In genomic region chr3:15512173-15512572, GRCh38 we compare ENCODE assay signal across 12 cellular contexts. TPM values are rescaled to one million over a fixed set of nuclear protein-coding genes. Genes with fewer than 3 reads are reported as not detected.
DNase-seq lines count a peak whose midpoint lies in the region; ATAC-seq, FAIRE-seq and TF ChIP-seq lines count a peak whose summit lies in the region.
"Had no signal": no experiment of that assay in that cellular context is flagged by ENCODE, and none has a peak within 500 bp of the region (broad histone marks: within the 10 kb centered on the region; RNA-seq: fewer than 3 reads in every experiment).

No MANE protein-coding gene starts in this region.

- peaks cover 50 to 70% of the 10 kb centered on the region in 2 experiments for H3K27me3 ChIP-seq in K562 (ENCODE audit: control insufficient read depth in 2 of 2, insufficient read depth in 2 of 2, low read length in 2 of 2)
- no peaks in the 10 kb centered on the region for H3K27me3 ChIP-seq in lung (ENCODE audit: control insufficient read depth, insufficient read depth)
- H3K27me3 ChIP-seq: BLaER1 had no signal

- no peak overlapping the region for H3K27ac ChIP-seq in K562 (ENCODE audit: extremely low read depth, low read depth, low read length)
- H3K27ac ChIP-seq in lung (ENCODE audit: low read depth in 1 of 2, low read length in 1 of 2), result no peak overlapping the region
- H3K27ac ChIP-seq: BLaER1 had no signal

- no peak overlapping the region for H2AFZ ChIP-seq in K562 (ENCODE audit: low read depth, low read length)

- no peaks in the 10 kb centered on the region for H3K9me1 ChIP-seq in K562 (ENCODE audit: control insufficient read depth, insufficient read depth, low read length)

- intact Hi-C loops in K562 (cut with micrococcal nuclease), result no loop called here

- CTCF ChIA-PET in K562 (lab: Yijun Ruan, JAX; ENCODE audit: low intra/inter-chr PET ratio), result no interaction called here

- no peaks in the 10 kb centered on the region for H3K79me2 ChIP-seq in K562 (ENCODE audit: control insufficient read depth, insufficient read depth, low read length)

- H3K36me3 ChIP-seq in K562 (ENCODE audit: control insufficient read depth, insufficient read depth, low read length), result no peaks in the 10 kb centered on the region
- H3K36me3 ChIP-seq in lung (ENCODE audit: control insufficient read depth in 2 of 2, insufficient read depth in 2 of 2, low read length in 2 of 2), result no peaks in the 10 kb centered on the region
- H3K36me3 ChIP-seq: BLaER1 had no signal

- H3K36me3 Mint-ChIP-seq in stimulated activated memory B cell treated with anti-CD40 and anti-IgM and Interleukin-4, amounts not matched to agents 10 μg/mL and 1 μg/mL and 100 μg/mL, for 72 hours, result no peaks in the 10 kb centered on the region
- H3K36me3 Mint-ChIP-seq: memory B cell had no signal

- H3K4me1 ChIP-seq in K562 (replicated peaks in 1 of 2; ENCODE audit: control insufficient read depth in 2 of 2, insufficient read depth in 2 of 2, low read length in 2 of 2), result no peaks in the 10 kb centered on the region
- H3K4me1 ChIP-seq in lung (ENCODE audit: control insufficient read depth in 2 of 2, insufficient read depth in 2 of 2, low read length in 2 of 2), result peaks cover 0 to 2% of the 10 kb centered on the region in 2 donors

- no peaks in the 10 kb centered on the region for H4K20me1 ChIP-seq in K562 (replicated peaks; ENCODE audit: control insufficient read depth, insufficient read depth, low read length)
- H4K20me1 ChIP-seq: BLaER1 had no signal

- no peak for TF ChIP-seq EP300 in K562 (IDR thresholded peaks at IDR 0.05; ENCODE audit: low read length)

- in situ Hi-C loops in K562 (cut with MboI), result no loop called here

- WGBS in K562 (ENCODE audit: insufficient coverage, low coverage, missing lambda C conversion rate), result 1% methylated on average over 10 of the region's 10 CpGs
- WGBS in lung, 2 donors, result 20 to 23% methylated on average over 10 of the region's 10 CpGs

- TF ChIP-seq CTCF in K562 (IDR thresholded peaks at IDR 0.05 in 2 of 3, conservative IDR thresholded peaks at IDR 0.05 in 1 of 3; ENCODE audit: insufficient read depth in 2 of 3, low read depth in 1 of 3, low read length in 3 of 3) (no peak), lung (IDR thresholded peaks at IDR 0.05; ENCODE audit: control extremely low read depth, extremely low read depth) (no peak)

- no peak for TF ChIP-seq POLR2A in K562 (conservative IDR thresholded peaks at IDR 0.05)

- H3K27me3 Mint-ChIP-seq in stimulated activated memory B cell treated with anti-CD40 and anti-IgM and Interleukin-4, amounts not matched to agents 10 μg/mL and 1 μg/mL and 100 μg/mL, for 72 hours, result peaks cover 11% of the 10 kb centered on the region

- no peak for TF ChIP-seq RAD21 in K562 (CRISPR knock-in tag; conservative IDR thresholded peaks at IDR 0.05 in 1 of 2, IDR thresholded peaks at IDR 0.05 in 1 of 2)

- ATAC-seq in K562, result peak; percentile 50
- peak; percentile 72 for ATAC-seq in lung (ENCODE audit: insufficient read depth, low FRiP score)
- no peak for ATAC-seq in stimulated activated memory B cell treated with anti-CD40 and anti-IgM and Interleukin-4, amounts not matched to agents 10 μg/mL and 1 μg/mL and 100 μg/mL, for 72 hours
- ATAC-seq in GM19351 (IDR thresholded peaks at IDR 0.05; ENCODE audit: unreplicated experiment), result no peak
- no peak for ATAC-seq in HG02885 (IDR thresholded peaks at IDR 0.05; ENCODE audit: poor library complexity, unreplicated experiment)
- no peak for ATAC-seq in GM18873 (IDR thresholded peaks at IDR 0.05; ENCODE audit: low FRiP score, unreplicated experiment)

- DNase-seq in AG20443 (ENCODE audit: low spot score) (peak; percentile 65), NCI-H146 treated with DMSO at 0.1 percent for 48 hours (lab: John Stamatoyannopoulos, UW; ENCODE audit: unreplicated experiment) (peak; percentile 81), K562 (ENCODE audit: extremely low read depth in 1 of 4, low spot score in 3 of 4) (no peak), lung (ENCODE audit: low spot score) (peak; percentile 74)
- DNase-seq: stimulated activated CD4-positive, alpha-beta T cell treated with anti-CD3 and anti-CD28 coated beads, Interleukin-1b, Interleukin-23, amount 100 ng/mL, for 48 hours had no signal

- POLR2A ChIA-PET in K562 (lab: Yijun Ruan, JAX), result interaction anchor here (1.1 kb wide), 1 partner anchor 12 kb away, joined by 3 read pairs; no protein-coding TSS in a partner anchor

- H3K4me3 ChIP-seq in K562 (no peak overlapping the region), lung (no peak overlapping the region)
- H3K4me3 ChIP-seq: BLaER1 had no signal

- H3K27ac Mint-ChIP-seq in stimulated activated memory B cell treated with anti-CD40 and anti-IgM and Interleukin-4, amounts not matched to agents 10 μg/mL and 1 μg/mL and 100 μg/mL, for 72 hours, result no peak overlapping the region
- H3K27ac Mint-ChIP-seq: memory B cell had no signal

- H3K9ac ChIP-seq in K562 (ENCODE audit: insufficient read depth in 1 of 2, low read depth in 2 of 2, low read length in 2 of 2), result no peak overlapping the region
- H3K9ac ChIP-seq: BLaER1 had no signal

- no peak for FAIRE-seq in K562 (lab: Jason Lieb, UNC)
- FAIRE-seq: GM18507 had no signal

- H3K4me2 ChIP-seq in K562 (ENCODE audit: insufficient read depth, low read length), result no peak overlapping the region
- H3K4me2 ChIP-seq: BLaER1 had no signal

- H3K9me3 Mint-ChIP-seq in stimulated activated memory B cell treated with anti-CD40 and anti-IgM and Interleukin-4, amounts not matched to agents 10 μg/mL and 1 μg/mL and 100 μg/mL, for 72 hours, result no peaks in the 10 kb centered on the region
- H3K9me3 Mint-ChIP-seq: memory B cell had no signal

- BruUV-seq in K562 (replicated peaks; lab: Mats Ljungman, UMichigan), result no TSS peak

- H3K9me3 ChIP-seq in K562 (replicated peaks; ENCODE audit: control insufficient read depth, insufficient read depth, low read depth, low read length) (0 out of 2 replicates have a peak, but pooled peaks cover 1% of the 10 kb centered on the region), lung (ENCODE audit: control insufficient read depth in 2 of 2, insufficient read depth in 1 of 2, low read length in 1 of 2) (no peaks in the 10 kb centered on the region)
- H3K9me3 ChIP-seq: BLaER1 had no signal

- H3K4me1 Mint-ChIP-seq in stimulated activated memory B cell treated with anti-CD40 and anti-IgM and Interleukin-4, amounts not matched to agents 10 μg/mL and 1 μg/mL and 100 μg/mL, for 72 hours, result peaks cover 4% of the 10 kb centered on the region
- H3K4me1 Mint-ChIP-seq: memory B cell had no signal

- H3K4me3 Mint-ChIP-seq in stimulated activated memory B cell treated with anti-CD40 and anti-IgM and Interleukin-4, amounts not matched to agents 10 μg/mL and 1 μg/mL and 100 μg/mL, for 72 hours, result no peak overlapping the region
- H3K4me3 Mint-ChIP-seq: memory B cell had no signal

TF ChIP-seq in K562, 482 proteins besides CTCF, POLR2A, EP300 and RAD21:
- TF ChIP-seq CHD1 (IDR thresholded peaks at IDR 0.05; ENCODE audit: low read length) (no peak), SRSF3 (IDR thresholded peaks at IDR 0.05; ENCODE audit: insufficient read depth, low read length) (no peak), RFX1 (IDR thresholded peaks at IDR 0.05) (peak; percentile 62), FOXJ2 (tag; IDR thresholded peaks at IDR 0.05) (peak; percentile 93), FOXJ3 (CRISPR knock-in tag; IDR thresholded peaks at IDR 0.05) (peak; percentile 65; the same call in 1 of the 2 replicates), DMBX1 (CRISPR knock-in tag; IDR thresholded peaks at IDR 0.05; ENCODE audit: borderline replicate concordance) (no peak)
- TF ChIP-seq, protein P1, sequence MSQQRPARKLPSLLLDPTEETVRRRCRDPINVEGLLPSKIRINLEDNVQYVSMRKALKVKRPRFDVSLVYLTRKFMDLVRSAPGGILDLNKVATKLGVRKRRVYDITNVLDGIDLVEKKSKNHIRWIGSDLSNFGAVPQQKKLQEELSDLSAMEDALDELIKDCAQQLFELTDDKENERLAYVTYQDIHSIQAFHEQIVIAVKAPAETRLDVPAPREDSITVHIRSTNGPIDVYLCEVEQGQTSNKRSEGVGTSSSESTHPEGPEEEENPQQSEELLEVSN (IDR thresholded peaks at IDR 0.05; ENCODE audit: borderline replicate concordance in 1 of 2, extremely low read depth in 1 of 2, insufficient read depth in 1 of 2, insufficient read length in 1 of 2, low read depth in 1 of 2, low read length in 1 of 2, poor library complexity in 1 of 2, severe bottlenecking in 1 of 2), result peak in 1 of 2 experiments; percentile 26

RNA-seq across cellular contexts. Expression of gene COLQ, which starts 9.3 kb away (rescaled TPM):
- total RNA-seq in K562 (2011; cell fraction: chromatin; rRNA removed; ENCODE audit: low replicate concordance), result 0.16 and 0.23 TPM in 2 replicates
- 0.33 TPM in 1 of 2 replicates, not detected in the other for total RNA-seq in K562 (2011; cell fraction: nucleolus; rRNA removed)
- total RNA-seq in K562 (2011; cell fraction: nucleoplasm; rRNA removed), result 0.73 TPM in 1 of 2 replicates, not detected in the other
- total RNA-seq in K562 (2014; rRNA removed) (0.04 TPM in 1 of 2 replicates, not detected in the other), K562 (2014; rRNA removed; fragmentation: Illumina TruSeq; extraction: Trizol) (0.04 TPM in 1 of 2 replicates, not detected in the other), K562 (2015; rRNA removed; fragmentation: Illumina TruSeq; extraction: Trizol) (0.15 and 0.36 TPM in 2 replicates), K562 (2021) (0.27 TPM in 1 of 2 replicates, not detected in the other), lung (1 to 10 TPM; 2.9 to 5.1 TPM)
- polyA plus RNA-seq in K562 (2011; rRNA removed) (0.24 TPM in 1 of 2 replicates, not detected in the other), K562 (2014; fragmentation: Illumina TruSeq; extraction: Trizol) (0.19 and 0.27 TPM in 2 replicates), K562 (2014; fragmentation: Nextera tagmentation; extraction: Ambion mirVana) (not detected), K562 (2014; rRNA removed) (0.05 and 0.25 TPM in 2 replicates), lung (1 to 10 TPM in 1 of 2 donors, under 1 TPM in 1; 0.90 to 1.0 TPM)
- polyA plus RNA-seq in K562 (2011; cell fraction: cytosol; rRNA removed), result 0.10 and 0.16 TPM in 2 replicates
- 0.81 and 1.1 TPM in 2 replicates for polyA plus RNA-seq in K562 (2011; cell fraction: nucleus; rRNA removed)
- 0.04 and 0.14 TPM in 2 replicates for polyA plus RNA-seq in K562 (2012)
- not detected in 2 replicates for polyA minus RNA-seq in K562 (2011; rRNA and poly(A)+ RNA removed)
- not detected in 2 replicates for polyA minus RNA-seq in K562 (2011; cell fraction: cytosol; rRNA and poly(A)+ RNA removed)
- polyA minus RNA-seq in K562 (2011; cell fraction: nucleus; rRNA and poly(A)+ RNA removed), result not detected in 2 replicates

Comparison
In these comparisons a context has a peak if more than half of its experiments do, and no peak if none do; other contexts are left out.
1. DNase-seq: peak in AG20443 (single experiment), NCI-H146 treated with DMSO at 0.1 percent for 48 hours (single experiment) and lung (single experiment); none in K562 (0 of 4).
2. ATAC-seq: peak in K562 (single experiment) and lung (single experiment); none in stimulated activated memory B cell treated with anti-CD40 and anti-IgM and Interleukin-4, amounts not matched to agents 10 μg/mL and 1 μg/mL and 100 μg/mL, for 72 hours (single experiment), GM19351 (single experiment), HG02885 (single experiment) and GM18873 (single experiment).